In genomic region chr9:20583088-20583487, GRCh38 we compare ENCODE assay signal across 1 cellular context.
TF ChIP-seq lines count a peak whose summit lies in the region.

No MANE protein-coding gene starts in this region.

TF ChIP-seq in GM12878, 131 proteins besides CTCF, POLR2A, EP300 and RAD21:
- 0 out of 2 replicates have a peak, but pooled peaks have one; percentile 4 for TF ChIP-seq RUNX3 (IDR thresholded peaks at IDR 0.05; ENCODE audit: low read length)
TF ChIP-seq in GM12878: peak in this region for 1; not testable (repeated sequence) for 130.
